In genomic region chr16:70428178-70428998, GRCh38 we compare ENCODE assay signal across 8 cellular contexts.
DNase-seq lines count a peak whose midpoint lies in the region; ATAC-seq and TF ChIP-seq lines count a peak whose summit lies in the region.

No MANE protein-coding gene starts in this region.

- DNase-seq in NCI-H1694 treated with DMSO at 0.1 percent for 48 hours (lab: John Stamatoyannopoulos, UW), result peak; percentile 25
- DNase-seq in NCI-H1694 (lab: John Stamatoyannopoulos, UW), result no peak
- peak; percentile 72 for DNase-seq in RWPE1 (ENCODE audit: low spot score)
- peak; percentile 82 for DNase-seq in astrocyte of the cerebellum (ENCODE audit: low read depth)
- DNase-seq in hypothalamus (lab: John Stamatoyannopoulos, UW), result peak in 48 of 51 donors; percentile 9 to 84 (median 56)
- DNase-seq in retinal pigment epithelial cell (ENCODE audit: low read depth), result peak; percentile 71

- TF ChIP-seq CTCF in RWPE1 (conservative IDR thresholded peaks at IDR 0.05; ENCODE audit: low read depth) (no peak), astrocyte of the cerebellum (IDR thresholded peaks at IDR 0.05; ENCODE audit: low read depth, low read length, missing control alignments) (no peak), retinal pigment epithelial cell (conservative IDR thresholded peaks at IDR 0.05; ENCODE audit: low read depth, low read length) (no peak)

- ATAC-seq in HG03432 (IDR thresholded peaks at IDR 0.05; ENCODE audit: unreplicated experiment) (peak; percentile 34), HG03025 (IDR thresholded peaks at IDR 0.05; ENCODE audit: low FRiP score, unreplicated experiment) (no peak)

- CTCF ChIA-PET in RWPE1 (lab: Yijun Ruan, JAX), result no interaction called here

- POLR2A ChIA-PET in RWPE1 (lab: Yijun Ruan, JAX; ENCODE audit: low non-redundant PET), result interaction anchor here (1.1 kb wide), 1 partner anchor 47 kb away, joined by 3 read pairs; no protein-coding TSS in a partner anchor

- peak overlapping the region; percentile 74 for H3K27ac ChIP-seq in RWPE1

- H3K4me3 ChIP-seq in astrocyte of the cerebellum (ENCODE audit: low read depth, low read length), result no peak overlapping the region
- no peak overlapping the region for H3K4me3 ChIP-seq in retinal pigment epithelial cell (ENCODE audit: low read length)

- in situ Hi-C loops in astrocyte of the cerebellum (cut with HindIII; ENCODE audit: low sequenced_read_pairs), result no loop called here
